ENCODE assay signal across 8 cellular contexts in the genomic region with DNA sequence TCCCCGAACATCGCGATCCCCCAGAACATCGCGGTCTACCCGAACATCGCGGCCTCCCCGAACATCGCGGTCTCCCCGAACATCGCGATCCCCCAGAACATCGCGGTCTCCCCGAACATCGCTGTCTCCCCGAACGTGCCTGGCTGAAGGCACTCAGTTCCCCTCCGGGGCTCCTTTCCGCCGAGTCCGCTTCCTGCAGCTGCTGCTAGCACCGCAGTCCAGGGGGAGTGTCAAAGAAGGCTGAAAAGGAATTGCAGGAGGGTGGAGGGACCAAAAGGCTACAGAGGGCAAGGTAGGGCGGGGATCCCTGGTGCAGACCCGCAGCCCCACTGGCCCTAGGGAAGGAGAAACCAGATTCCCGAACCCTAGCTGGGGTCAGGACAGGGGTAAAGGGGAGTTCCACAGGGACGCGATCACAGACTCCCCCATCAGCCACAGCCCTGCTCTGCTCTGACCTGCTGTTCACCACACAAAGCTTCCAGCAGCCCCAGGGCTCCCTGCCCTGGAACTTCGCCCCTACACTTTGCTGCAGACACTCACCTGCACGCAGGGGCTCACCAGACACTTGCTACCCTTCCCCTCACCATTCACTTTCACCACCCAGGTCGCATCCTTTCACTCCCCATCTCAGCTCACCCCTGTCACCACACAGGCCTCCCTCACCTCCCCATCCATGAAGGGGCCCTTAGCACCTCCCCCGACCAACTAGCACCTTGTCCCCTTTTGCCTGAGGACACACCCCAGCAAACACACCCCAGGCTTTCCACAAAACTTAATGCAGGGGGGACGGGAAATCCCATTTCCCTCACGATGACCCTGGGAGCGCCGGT. TPM values are rescaled to one million over a fixed set of nuclear protein-coding genes. Genes with fewer than 3 reads are reported as not detected.
DNase-seq lines count a peak whose midpoint lies in the region; ATAC-seq and TF ChIP-seq lines count a peak whose summit lies in the region.

No MANE protein-coding gene starts in this region.

- no peak overlapping the region for H2BK120ac ChIP-seq in mesenchymal stem cell (ENCODE audit: low read depth, low read length)

- H2AFZ ChIP-seq in mesenchymal stem cell (ENCODE audit: low read depth, low read length): no peak overlapping the region

- no peak overlapping the region for H4K8ac ChIP-seq in mesenchymal stem cell (ENCODE audit: low read length)

- peak; percentile 51 for DNase-seq in stimulated activated CD4-positive, alpha-beta T cell treated with anti-CD3 and anti-CD28 coated beads, Interleukin-15, amount 100 ng/mL, for 24 hours
- DNase-seq in stimulated activated CD4-positive, alpha-beta T cell treated with anti-CD3 and anti-CD28 coated beads, Interleukin-2, amount 100 ng/mL, for 48 hours: no peak
- DNase-seq in mesenchymal stem cell (peak; percentile 7), prostate gland (ENCODE audit: low spot score) (no peak)
- no peak for DNase-seq in activated effector memory CD4-positive, alpha-beta T cell treated with Interleukin-2 at 50 U/mL for 16 hours

- H3K4me3 Mint-ChIP-seq in brain: peak overlapping the region; percentile 88 to 94 (median 89)

- peak overlapping the region in 3 of 5 experiments; percentile 52 to 83 (median 62) for H3K27ac Mint-ChIP-seq in brain

- no peak overlapping the region for H2AK5ac ChIP-seq in mesenchymal stem cell (ENCODE audit: low read length, severe bottlenecking)

- H3K36me3 ChIP-seq in mesenchymal stem cell (ENCODE audit: control insufficient read depth in 1 of 2, insufficient read depth in 2 of 2, low read depth in 1 of 2, low read length in 2 of 2) (no peaks in the 10 kb centered on the region), prostate gland (no peaks in the 10 kb centered on the region)

- H3K4me2 ChIP-seq in mesenchymal stem cell (ENCODE audit: low read length, poor library complexity, severe bottlenecking): peak overlapping the region; percentile 82

- H3K9me3 Mint-ChIP-seq in brain: peaks cover 0 to 15% (median 2%) of the 10 kb centered on the region in 5 experiments

- H3K79me1 ChIP-seq in mesenchymal stem cell (replicated peaks; ENCODE audit: low read length, poor library complexity, severe bottlenecking): no peaks in the 10 kb centered on the region

- H3K4me3 ChIP-seq in mesenchymal stem cell (ENCODE audit: insufficient read depth in 1 of 2, low read depth in 1 of 2, low read length in 2 of 2): peak overlapping the region; percentile 55 to 72
- no peak overlapping the region for H3K4me3 ChIP-seq in prostate gland

- H3K18ac ChIP-seq in mesenchymal stem cell (ENCODE audit: low read depth in 1 of 2, low read length in 2 of 2): no peak overlapping the region

- H2BK12ac ChIP-seq in mesenchymal stem cell (ENCODE audit: low read length in 2 of 2): no peak overlapping the region

- intact Hi-C loops in prostate gland (cut with DNase I): no loop called here

- peaks cover 27% of the 10 kb centered on the region for H3K4me1 Mint-ChIP-seq in brain

- no peak overlapping the region for H3K23ac ChIP-seq in mesenchymal stem cell (ENCODE audit: low read length in 2 of 2)

- no peak overlapping the region for H3K27ac ChIP-seq in mesenchymal stem cell (ENCODE audit: low read length, poor library complexity, severe bottlenecking)
- H3K27ac ChIP-seq in prostate gland: no peak overlapping the region

- no peaks in the 10 kb centered on the region for H3K36me3 Mint-ChIP-seq in brain

- WGBS in mesenchymal stem cell: 7% methylated on average over 37 of the region's 38 CpGs
- 19% methylated on average over 38 of the region's 38 CpGs for WGBS in prostate gland

- H2BK15ac ChIP-seq in mesenchymal stem cell (ENCODE audit: low read depth, poor library complexity, severe bottlenecking): no peak overlapping the region

- H3K4me1 ChIP-seq in mesenchymal stem cell (ENCODE audit: control insufficient read depth, insufficient read depth, low read depth, low read length) (peaks cover 32% of the 10 kb centered on the region), prostate gland (replicated peaks) (peaks cover 9% of the 10 kb centered on the region)

- H3K4ac ChIP-seq in mesenchymal stem cell (ENCODE audit: low read depth in 1 of 2, low read length in 2 of 2): no peak overlapping the region

- no peak for TF ChIP-seq POLR2A in prostate gland (IDR thresholded peaks at IDR 0.05)

- H4K91ac ChIP-seq in mesenchymal stem cell (ENCODE audit: low read length): no peak overlapping the region

- H3K9me3 ChIP-seq in mesenchymal stem cell (ENCODE audit: control insufficient read depth, low read length) (no peaks in the 10 kb centered on the region), prostate gland (no peaks in the 10 kb centered on the region)

- peaks cover 98% of the 10 kb centered on the region for H3K27me3 Mint-ChIP-seq in brain

- TF ChIP-seq CTCF in brain (conservative IDR thresholded peaks at IDR 0.05): no peak
- no peak for TF ChIP-seq CTCF in prostate gland (IDR thresholded peaks at IDR 0.05)

- H3K27me3 ChIP-seq in mesenchymal stem cell (ENCODE audit: control insufficient read depth in 1 of 2, insufficient read depth in 1 of 2, low read length in 2 of 2): peaks cover 69 to 89% of the 10 kb centered on the region in 2 experiments
- peaks cover 8% of the 10 kb centered on the region for H3K27me3 ChIP-seq in prostate gland (replicated peaks; ENCODE audit: insufficient read depth)

- H2BK5ac ChIP-seq in mesenchymal stem cell (ENCODE audit: low read depth, low read length, poor library complexity, severe bottlenecking): no peak overlapping the region

- H3K9ac ChIP-seq in mesenchymal stem cell (ENCODE audit: low read length): peak overlapping the region; percentile 49

- H3K14ac ChIP-seq in mesenchymal stem cell (ENCODE audit: low read length in 2 of 2): no peak overlapping the region

- ATAC-seq in GM21515 (IDR thresholded peaks at IDR 0.05; ENCODE audit: unreplicated experiment): no peak
- ATAC-seq in GM21367 (IDR thresholded peaks at IDR 0.05; ENCODE audit: unreplicated experiment): no peak

RNA-seq across cellular contexts. Expression of a gene that starts 1.7 kb away (rescaled TPM):
- polyA plus RNA-seq in brain (ENCODE audit: insufficient read depth, low read depth, low replicate concordance): 2.3 TPM
- 6.5 TPM for polyA plus RNA-seq in mesenchymal stem cell (2013, experiment 1 of 2)
- 6.7 TPM for polyA plus RNA-seq in mesenchymal stem cell (2013, experiment 2 of 2)
- total RNA-seq in prostate gland: 1 to 10 TPM in 1 of 2 donors, not detected in 1; 2.8 TPM

RNA-seq across cellular contexts. Expression of a gene that starts 23.6 kb away (rescaled TPM):
- 0.73 TPM for polyA plus RNA-seq in brain (ENCODE audit: insufficient read depth, low read depth, low replicate concordance)
- polyA plus RNA-seq in mesenchymal stem cell (2013, experiment 1 of 2): 6.4 TPM
- polyA plus RNA-seq in mesenchymal stem cell (2013, experiment 2 of 2): 7.4 TPM
- total RNA-seq in prostate gland: under 1 TPM; 0.32 to 0.40 TPM

RNA-seq across cellular contexts. Expression of a gene that starts 42.5 kb away (rescaled TPM):
- not detected for polyA plus RNA-seq in brain (ENCODE audit: insufficient read depth, low read depth, low replicate concordance)
- polyA plus RNA-seq in mesenchymal stem cell (2013, experiment 1 of 2): 1.4 TPM
- polyA plus RNA-seq in mesenchymal stem cell (2013, experiment 2 of 2): 1.4 TPM
- total RNA-seq in prostate gland: 1 to 10 TPM in 1 of 2 donors, not detected in 1; 4.4 TPM

RNA-seq across cellular contexts. Expression of a gene that starts 59.9 kb away (rescaled TPM):
- polyA plus RNA-seq in brain (ENCODE audit: insufficient read depth, low read depth, low replicate concordance): not detected
- polyA plus RNA-seq in mesenchymal stem cell (2013, experiment 1 of 2): not detected
- not detected for polyA plus RNA-seq in mesenchymal stem cell (2013, experiment 2 of 2)
- not detected for total RNA-seq in prostate gland

Comparison
In these comparisons a context has a peak if more than half of its experiments do, and no peak if none do; other contexts are left out.
1. DNase-seq: peak in stimulated activated CD4-positive, alpha-beta T cell treated with anti-CD3 and anti-CD28 coated beads, Interleukin-15, amount 100 ng/mL, for 24 hours (single experiment) and mesenchymal stem cell (single experiment); none in stimulated activated CD4-positive, alpha-beta T cell treated with anti-CD3 and anti-CD28 coated beads, Interleukin-2, amount 100 ng/mL, for 48 hours (0 of 2), activated effector memory CD4-positive, alpha-beta T cell treated with Interleukin-2 at 50 U/mL for 16 hours (single experiment) and prostate gland (single experiment).
2. H3K4me3 ChIP-seq: peak in mesenchymal stem cell (2 of 2); none in prostate gland (0 of 2).